1 cellular context compared by ENCODE assay signal in genomic region chr6:31204751-31205145, GRCh38.
TF ChIP-seq lines count a peak whose summit lies in the region.

No MANE protein-coding gene starts in this region.

TF ChIP-seq in H1, 55 proteins besides CTCF, POLR2A, EP300 and RAD21:
- TF ChIP-seq GABPA (IDR thresholded peaks at IDR 0.05; ENCODE audit: borderline replicate concordance, insufficient read depth, low read length) (no peak), SIN3A (conservative IDR thresholded peaks at IDR 0.05 in 1 of 2, IDR thresholded peaks at IDR 0.05 in 1 of 2; ENCODE audit: low read depth in 1 of 2, low read length in 2 of 2) (no peak), POU5F1 (IDR thresholded peaks at IDR 0.05; ENCODE audit: low read depth, low read length) (no peak), NANOG (IDR thresholded peaks at IDR 0.05; ENCODE audit: insufficient read depth, low read depth, low read length, poor library complexity, severe bottlenecking) (no peak), GTF2F1 (IDR thresholded peaks at IDR 0.05; ENCODE audit: borderline replicate concordance, low read depth, low read length) (no peak), E2F6 (IDR thresholded peaks at IDR 0.05) (no peak), TBP (IDR thresholded peaks at IDR 0.05; ENCODE audit: low read depth, low read length) (no peak), HDAC2 (IDR thresholded peaks at IDR 0.05; ENCODE audit: borderline replicate concordance in 1 of 2, low read depth in 2 of 2, low read length in 2 of 2) (no peak), JUN (IDR thresholded peaks at IDR 0.05; ENCODE audit: low read depth, low read length) (no peak), EGR1 (IDR thresholded peaks at IDR 0.05; ENCODE audit: borderline replicate concordance, low read depth, low read length) (no peak), BCL11A (IDR thresholded peaks at IDR 0.05; ENCODE audit: low read depth in 2 of 2, low read length in 2 of 2) (no peak), CBX8 (IDR thresholded peaks at IDR 0.05; ENCODE audit: borderline replicate concordance, low read depth, low read length) (no peak), ATF3 (IDR thresholded peaks at IDR 0.05; ENCODE audit: insufficient read depth, low read depth, low read length) (no peak), FOSL1 (IDR thresholded peaks at IDR 0.05; ENCODE audit: insufficient read depth, low read depth, low read length) (no peak), SP1 (IDR thresholded peaks at IDR 0.05; ENCODE audit: low read depth, low read length) (no peak), USF2 (IDR thresholded peaks at IDR 0.05; ENCODE audit: low read length) (no peak)
